ENCODE assay signal across 8 cellular contexts in genomic region chr1:205588691-205589445, GRCh38. TPM values are rescaled to one million over a fixed set of nuclear protein-coding genes. Genes with fewer than 3 reads are reported as not detected.
A peak's percentile ranks its signal among the peaks of the same experiment; 100 is the strongest.
DNase-seq lines count a peak whose midpoint lies in the region; ATAC-seq and TF ChIP-seq lines count a peak whose summit lies in the region.

No MANE protein-coding gene starts in this region.

- H3K27me3 Mint-ChIP-seq in activated T-cell treated with anti-CD3 and anti-CD28 coated beads, Interleukin-2, amount 50 U/mL, for 24 hours, result no peaks in the 10 kb centered on the region

- no peak overlapping the region for H4K91ac ChIP-seq in neuronal stem cell (ENCODE audit: low read depth, low read length, poor library complexity)

- no peak overlapping the region for H3K14ac ChIP-seq in neuronal stem cell (ENCODE audit: low read length)

- H3K36me3 ChIP-seq in body of pancreas (replicated peaks in 1 of 2; ENCODE audit: insufficient read depth in 1 of 2, low read depth in 2 of 2), result no peaks in the 10 kb centered on the region
- no peaks in the 10 kb centered on the region for H3K36me3 ChIP-seq in neuronal stem cell (replicated peaks in 1 of 2; ENCODE audit: control insufficient read depth in 2 of 2, insufficient read depth in 2 of 2, low read length in 2 of 2)
- no peaks in the 10 kb centered on the region for H3K36me3 ChIP-seq in prostate gland

- no peak overlapping the region for H3K18ac ChIP-seq in neuronal stem cell (ENCODE audit: low read length)

- H3K79me1 ChIP-seq in neuronal stem cell (ENCODE audit: low read depth, low read length), result no peaks in the 10 kb centered on the region

- H2BK5ac ChIP-seq in neuronal stem cell (ENCODE audit: low read length), result no peak overlapping the region

- H2AFZ ChIP-seq in neuronal stem cell (ENCODE audit: low read length), result no peak overlapping the region

- intact Hi-C loops in body of pancreas (cut with DNase I) (no loop called here), prostate gland (cut with DNase I) (no loop called here)

- no peaks in the 10 kb centered on the region for H3K27me3 ChIP-seq in body of pancreas
- H3K27me3 ChIP-seq in neuronal stem cell (ENCODE audit: control insufficient read depth in 3 of 3, insufficient read depth in 3 of 3, low read depth in 1 of 3, low read length in 3 of 3), result peaks cover 0 to 8% (median 0%) of the 10 kb centered on the region in 3 experiments
- no peaks in the 10 kb centered on the region for H3K27me3 ChIP-seq in prostate gland (replicated peaks; ENCODE audit: insufficient read depth)

- no peak overlapping the region for H2BK15ac ChIP-seq in neuronal stem cell (ENCODE audit: low read length)

- peaks cover 28% of the 10 kb centered on the region for H3K4me1 Mint-ChIP-seq in activated T-cell treated with anti-CD3 and anti-CD28 coated beads, Interleukin-2, amount 50 U/mL, for 24 hours (ENCODE audit: low read depth)

- H2AK5ac ChIP-seq in neuronal stem cell (ENCODE audit: low read depth, low read length), result no peak overlapping the region

- H3K4me3 ChIP-seq in body of pancreas (no peak overlapping the region), neuronal stem cell (ENCODE audit: low read length in 2 of 2) (no peak overlapping the region), prostate gland (no peak overlapping the region)

- peaks cover 2% of the 10 kb centered on the region for H3K36me3 Mint-ChIP-seq in activated T-cell treated with anti-CD3 and anti-CD28 coated beads, Interleukin-2, amount 50 U/mL, for 24 hours (ENCODE audit: low read depth)

- H3K4me2 ChIP-seq in neuronal stem cell (ENCODE audit: insufficient read depth, low read length, poor library complexity, severe bottlenecking), result no peak overlapping the region

- TF ChIP-seq CTCF in body of pancreas (IDR thresholded peaks at IDR 0.05) (peak in 3 of 7 experiments; percentile 25 to 31 (median 29)), prostate gland (IDR thresholded peaks at IDR 0.05) (peak in 2 of 4 experiments; percentile 24 to 38)

- H4K8ac ChIP-seq in neuronal stem cell (ENCODE audit: low read depth, low read length), result no peak overlapping the region

- peak; percentile 42 to 51 for DNase-seq in activated T-cell treated with anti-CD3 and anti-CD28 coated beads, Interleukin-2, amount 50 U/mL, for 48 hours
- no peak for DNase-seq in activated T-cell treated with anti-CD3 and anti-CD28 coated beads, Interleukin-2, amount 50 U/mL, for 24 hours
- DNase-seq in M059J (ENCODE audit: low read depth) (peak; percentile 29), body of pancreas (peak in 3 of 4 donors; percentile 41 to 47 (median 43)), neuronal stem cell (ENCODE audit: low spot score) (no peak), prostate gland (ENCODE audit: low spot score) (no peak)
- DNase-seq in NK-92 treated with Interleukin-12 subunit alpha and Interleukin-12 subunit beta, amount 100 ng/mL, for 24 hours (lab: John Stamatoyannopoulos, UW), result no peak
- DNase-seq in effector CD4-positive, alpha-beta T cell, result no peak

- H3K4me1 ChIP-seq in body of pancreas (peaks cover 49% of the 10 kb centered on the region), neuronal stem cell (ENCODE audit: control insufficient read depth in 2 of 2, insufficient read depth in 1 of 2, low read depth in 1 of 2, low read length in 2 of 2) (peaks cover 0 to 2% of the 10 kb centered on the region in 2 donors), prostate gland (replicated peaks) (no peaks in the 10 kb centered on the region)

- H3K4me3 Mint-ChIP-seq in activated T-cell treated with anti-CD3 and anti-CD28 coated beads, Interleukin-2, amount 50 U/mL, for 24 hours, result no peak overlapping the region

- H2BK120ac ChIP-seq in neuronal stem cell (ENCODE audit: low read depth, low read length), result no peak overlapping the region

- peak overlapping the region; percentile 45 for H3K9ac ChIP-seq in neuronal stem cell (ENCODE audit: low read depth, low read length, poor library complexity)

- H3K4ac ChIP-seq in neuronal stem cell (ENCODE audit: low read length), result no peak overlapping the region

- H3K9me3 ChIP-seq in body of pancreas (no peaks in the 10 kb centered on the region), neuronal stem cell (replicated peaks in 1 of 2; ENCODE audit: control insufficient read depth in 2 of 2, insufficient read depth in 1 of 2, low read depth in 1 of 2, low read length in 2 of 2) (no peaks in the 10 kb centered on the region), prostate gland (no peaks in the 10 kb centered on the region)

- no peak for ATAC-seq in body of pancreas

- no peak for TF ChIP-seq POLR2A in body of pancreas (IDR thresholded peaks at IDR 0.05)
- no peak for TF ChIP-seq POLR2A in prostate gland (IDR thresholded peaks at IDR 0.05)

- no peak overlapping the region for H3K27ac Mint-ChIP-seq in activated T-cell treated with anti-CD3 and anti-CD28 coated beads, Interleukin-2, amount 50 U/mL, for 24 hours

- H3K23ac ChIP-seq in neuronal stem cell (ENCODE audit: low read depth, low read length, poor library complexity), result no peak overlapping the region

- H2BK12ac ChIP-seq in neuronal stem cell (ENCODE audit: low read length), result no peak overlapping the region

- no peaks in the 10 kb centered on the region for H3K9me3 Mint-ChIP-seq in activated T-cell treated with anti-CD3 and anti-CD28 coated beads, Interleukin-2, amount 50 U/mL, for 24 hours

- WGBS in body of pancreas, 2 donors, result 69 to 71% methylated on average over 13 of the region's 13 CpGs
- WGBS in neuronal stem cell (ENCODE audit: extremely low coverage in 2 of 2, insufficient read length in 2 of 2, insufficient replicate concordance in 1 of 2), 2 donors, result no CpG with 5 or more reads among the region's 13 CpGs
- WGBS in prostate gland, result 72% methylated on average over 13 of the region's 13 CpGs

- peak overlapping the region in 1 of 4 donors; percentile 13 for H3K27ac ChIP-seq in body of pancreas
- no peak overlapping the region for H3K27ac ChIP-seq in neuronal stem cell (replicated peaks; ENCODE audit: low read length)
- no peak overlapping the region for H3K27ac ChIP-seq in prostate gland

RNA-seq across cellular contexts. Expression of gene ELK4, which starts 42.9 kb away (rescaled TPM):
- total RNA-seq in M059J (2014; rRNA removed; shearing (Covaris generic)), result 13.7 and 21.1 TPM in 2 replicates
- total RNA-seq in body of pancreas (10 to 100 TPM; 16.6 to 17.8 TPM), prostate gland (10 to 100 TPM; 58.8 to 62.7 TPM)
- 15.5 TPM for polyA plus RNA-seq in neuronal stem cell (2013, experiment 1 of 2)
- 15.7 TPM for polyA plus RNA-seq in neuronal stem cell (2013, experiment 2 of 2)

Comparison
In these comparisons a context has a peak if more than half of its experiments do, and no peak if none do; other contexts are left out.
1. DNase-seq: peak in activated T-cell treated with anti-CD3 and anti-CD28 coated beads, Interleukin-2, amount 50 U/mL, for 48 hours (2 of 2), M059J (single experiment) and body of pancreas (3 of 4); none in activated T-cell treated with anti-CD3 and anti-CD28 coated beads, Interleukin-2, amount 50 U/mL, for 24 hours (single experiment), neuronal stem cell (single experiment), NK-92 treated with Interleukin-12 subunit alpha and Interleukin-12 subunit beta, amount 100 ng/mL, for 24 hours (single experiment), prostate gland (single experiment) and effector CD4-positive, alpha-beta T cell (single experiment).